Comparison of ENCODE assay signal across 8 cellular contexts in the genomic region with DNA sequence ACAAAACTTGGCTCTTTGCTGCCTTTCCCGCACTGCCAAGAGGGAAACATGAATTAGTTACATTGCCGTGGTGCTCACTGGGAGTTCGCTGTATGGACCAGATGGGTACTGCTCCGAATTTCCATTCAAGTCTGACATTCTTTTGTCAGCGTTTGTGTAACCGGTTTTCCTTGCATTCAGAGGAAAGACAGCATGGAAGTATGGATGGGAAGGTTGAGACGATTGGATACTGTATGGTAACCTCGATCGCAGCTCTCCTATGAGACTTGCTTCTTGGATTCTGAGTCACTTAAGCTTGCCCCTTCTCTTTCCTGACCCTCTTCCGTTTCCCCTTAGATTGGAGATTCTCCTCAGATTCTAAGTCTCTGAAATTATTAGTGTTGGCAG. TPM values are rescaled to one million over a fixed set of nuclear protein-coding genes. Genes with fewer than 3 reads are reported as not detected.
DNase-seq lines count a peak whose midpoint lies in the region; ATAC-seq and TF ChIP-seq lines count a peak whose summit lies in the region.

No MANE protein-coding gene starts in this region.

- H4K20me1 ChIP-seq in OCI-LY7 (ENCODE audit: insufficient read depth, low read length), result no peaks in the 10 kb centered on the region

- H3K27ac ChIP-seq in OCI-LY7 (ENCODE audit: low read depth, low read length, poor library complexity, severe bottlenecking), result peak overlapping the region; percentile 72
- peak overlapping the region in 58 of 59 donors; percentile 69 to 98 (median 91) for H3K27ac ChIP-seq in dorsolateral prefrontal cortex

- intact Hi-C loops in OCI-LY7 (cut with micrococcal nuclease; ENCODE audit: unreplicated experiment) (loop anchor here (2.0 to 5.0 kb wide), 2 partner anchors 54 to 105 kb away; a partner anchor contains a TSS), dorsolateral prefrontal cortex (cut with DNase I) (loop anchor here (2.0 to 10.0 kb wide), 3 partner anchors 54 to 105 kb away; a partner anchor contains a TSS), mucosa of descending colon (cut with DNase I, micrococcal nuclease) (loop anchor here in 1 of 2 donors (10.0 kb wide), 1 partner anchor 108 kb away; no protein-coding TSS in a partner anchor)

- peak; percentile 22 for ATAC-seq in HG02759 (IDR thresholded peaks at IDR 0.05; ENCODE audit: unreplicated experiment)
- ATAC-seq in mucosa of descending colon, result peak; percentile 14

- no peaks in the 10 kb centered on the region for H3K9me2 ChIP-seq in OCI-LY7 (ENCODE audit: insufficient read depth, low read length)

- POLR2A ChIA-PET in OCI-LY7 (lab: Charles Lee), result interaction anchor here (0.9 to 2.7 kb wide), 4 partner anchors 10 to 23 kb away, joined by 3 to 8 read pairs (median 4); no protein-coding TSS in a partner anchor

- H2AFZ ChIP-seq in OCI-LY7 (ENCODE audit: low read length), result peak overlapping the region; percentile 89

- CTCF ChIA-PET in OCI-LY7 (lab: Charles Lee; ENCODE audit: unreplicated experiment), result interaction anchor here (1.0 kb wide), 1 partner anchor 19 kb away, joined by 3 read pairs; no protein-coding TSS in a partner anchor

- H3K4me2 ChIP-seq in OCI-LY7 (ENCODE audit: low read length), result peak overlapping the region; percentile 75

- H3K9me3 ChIP-seq in OCI-LY7 (ENCODE audit: low read length) (peaks cover 10% of the 10 kb centered on the region; the same call in 1 of the 2 replicates), mucosa of descending colon (no peaks in the 10 kb centered on the region)

- H3K4me1 ChIP-seq in OCI-LY7 (ENCODE audit: insufficient read depth, low read length, poor library complexity, severe bottlenecking) (peaks cover 17% of the 10 kb centered on the region), mucosa of descending colon (ENCODE audit: low read depth) (peaks cover 8% of the 10 kb centered on the region)

- peaks cover 9% of the 10 kb centered on the region; the same call in 1 of the 2 replicates for H3K79me2 ChIP-seq in OCI-LY7 (ENCODE audit: insufficient read depth, low read depth, low read length)

- H3K27me3 ChIP-seq in dorsolateral prefrontal cortex, result no peaks in the 10 kb centered on the region

- H3K4me3 ChIP-seq in OCI-LY7 (ENCODE audit: low read depth, low read length, poor library complexity, severe bottlenecking) (peak overlapping the region; percentile 97), dorsolateral prefrontal cortex (peak overlapping the region; percentile 66 to 100 (median 97)), mucosa of descending colon (peak overlapping the region; percentile 93)

- BruUV-seq in OCI-LY7 (replicated peaks; lab: Mats Ljungman, UMichigan), result no TSS peak

- DNase-seq in NCI-H510A treated with DMSO at 0.1 percent for 48 hours (lab: John Stamatoyannopoulos, UW), result peak; percentile 26
- DNase-seq in NCI-H510A (lab: John Stamatoyannopoulos, UW), result no peak
- no peak for DNase-seq in OCI-LY7 (ENCODE audit: low spot score)
- peak in 1 of 10 donors; percentile 7 for DNase-seq in dorsolateral prefrontal cortex
- peak in 1 of 3 donors; percentile 12 for DNase-seq in mucosa of descending colon
- no peak for DNase-seq in GM10266 (ENCODE audit: extremely low spot score)
- DNase-seq in hepatic stellate cell (ENCODE audit: low spot score), result no peak

- TF ChIP-seq CTCF in OCI-LY7 (conservative IDR thresholded peaks at IDR 0.05; ENCODE audit: low read length) (no peak), dorsolateral prefrontal cortex (IDR thresholded peaks at IDR 0.05 in 54 of 56, conservative IDR thresholded peaks at IDR 0.05 in 2 of 56; ENCODE audit: low read depth in 1 of 56, partially characterized antibody in 56 of 56) (no peak), mucosa of descending colon (IDR thresholded peaks at IDR 0.05) (no peak), GM10266 (IDR thresholded peaks at IDR 0.05; ENCODE audit: control insufficient read depth, insufficient read depth, low read depth, missing control alignments) (no peak)

- H3K36me3 ChIP-seq in OCI-LY7 (ENCODE audit: insufficient read depth, low read length) (peaks cover 13% of the 10 kb centered on the region; the same call in 1 of the 2 replicates), mucosa of descending colon (ENCODE audit: low read depth) (no peaks in the 10 kb centered on the region)

RNA-seq across cellular contexts. Expression of a gene that starts 0.6 kb away (rescaled TPM):
- total RNA-seq in OCI-LY7 (2014; rRNA removed; shearing (Covaris generic)), result 7.7 and 11.3 TPM in 2 replicates
- total RNA-seq in OCI-LY7 (2022) (24.9 and 29.8 TPM in 2 replicates), dorsolateral prefrontal cortex (10 to 100 TPM; 11.9 to 47.4 (median 34.2) TPM), mucosa of descending colon (10 to 100 TPM; 12.1 to 18.3 (median 17.7) TPM)

RNA-seq across cellular contexts. Expression of a gene that starts 53.1 kb away (rescaled TPM):
- 18.6 and 18.9 TPM in 2 replicates for total RNA-seq in OCI-LY7 (2014; rRNA removed; shearing (Covaris generic))
- total RNA-seq in OCI-LY7 (2022) (32.0 and 34.9 TPM in 2 replicates), dorsolateral prefrontal cortex (100 to 1,000 TPM in 4 of 120 experiments, 10 to 100 TPM in 116; 47.7 to 107 (median 74.3) TPM), mucosa of descending colon (10 to 100 TPM; 50.0 to 72.6 (median 57.2) TPM)
